17 cellular contexts compared by ENCODE assay signal in genomic region chr1:80448081-80448480, GRCh38.
A peak's percentile ranks its signal among the peaks of the same experiment; 100 is the strongest.
DNase-seq lines count a peak whose midpoint lies in the region; ATAC-seq and TF ChIP-seq lines count a peak whose summit lies in the region.
"Had no signal": no experiment of that assay in that cellular context is flagged by ENCODE, and none has a peak within 500 bp of the region (broad histone marks: within the 10 kb centered on the region; RNA-seq: fewer than 3 reads in every experiment).

No MANE protein-coding gene starts in this region.

- CTCF ChIA-PET in activated CD4-positive, alpha-beta T cell treated with anti-CD3 and anti-CD28 coated beads for 36 hours (lab: Charles Lee): no interaction called here

- intact Hi-C loops in transverse colon (cut with DNase I; ENCODE audit: low total_unique reads): no loop called here
- intact Hi-C loops in activated CD4-positive, alpha-beta T cell treated with anti-CD3 and anti-CD28 coated beads for 36 hours (cut with DNase I, micrococcal nuclease): no loop called here

- no peak for TF ChIP-seq POLR2A in transverse colon (IDR thresholded peaks at IDR 0.05)

- H3K27ac Mint-ChIP-seq in activated CD4-positive, alpha-beta T cell treated with anti-CD3 and anti-CD28 coated beads for 36 hours: no peak overlapping the region
- H3K27ac Mint-ChIP-seq: CD8-positive, alpha-beta memory T cell; HFFc6 had no signal

- no peaks in the 10 kb centered on the region for H3K36me3 ChIP-seq in transverse colon
- H3K36me3 ChIP-seq: BLaER1 treated with 17β-estradiol and CSF1 and Interleukin-3, amounts not matched to agents 10 nM and 100 nM had no signal

- no peak for TF ChIP-seq CTCF in astrocyte of the spinal cord (IDR thresholded peaks at IDR 0.05; ENCODE audit: low read depth, low read length)
- no peak for TF ChIP-seq CTCF in fibroblast of the aortic adventitia (IDR thresholded peaks at IDR 0.05; ENCODE audit: insufficient read depth, low read length)
- no peak for TF ChIP-seq CTCF in transverse colon (IDR thresholded peaks at IDR 0.05)

- H3K36me3 Mint-ChIP-seq in activated CD4-positive, alpha-beta T cell treated with anti-CD3 and anti-CD28 coated beads for 36 hours (ENCODE audit: low read depth): no peaks in the 10 kb centered on the region
- H3K36me3 Mint-ChIP-seq: CD8-positive, alpha-beta memory T cell had no signal

- H3K4me1 Mint-ChIP-seq in activated CD4-positive, alpha-beta T cell treated with anti-CD3 and anti-CD28 coated beads for 36 hours: no peaks in the 10 kb centered on the region
- H3K4me1 Mint-ChIP-seq: CD8-positive, alpha-beta memory T cell had no signal

- 36 to 65% methylated on average over 5 of the region's 5 CpGs for WGBS in transverse colon (ENCODE audit: low coverage in 1 of 2), 2 donors

- DNase-seq in GM04503 (ENCODE audit: low read depth): peak; percentile 54
- DNase-seq in astrocyte of the spinal cord (ENCODE audit: low read depth, low spot score): peak; percentile 22
- peak; percentile 2 for DNase-seq in fibroblast of the aortic adventitia (ENCODE audit: low read depth)
- DNase-seq in transverse colon: no peak
- no peak for DNase-seq in activated CD4-positive, alpha-beta T cell treated with anti-CD3 and anti-CD28 coated beads for 36 hours
- no peak for DNase-seq in activated naive CD4-positive, alpha-beta T cell treated with anti-CD3 and anti-CD28 coated beads, Interleukin-2, amount 50 U/mL, for 16 hours
- DNase-seq: CD8-positive, alpha-beta memory T cell; DMS79 treated with DMSO at 0.1 percent for 48 hours; GDM1; HFFc6; NCI-H1048; NCI-H2081 treated with DMSO at 0.1 percent for 48 hours; NCI-H2227 treated with DMSO at 0.1 percent for 48 hours; NCI-H524 treated with DMSO at 0.1 percent for 48 hours had no signal

- H3K9me3 Mint-ChIP-seq in activated CD4-positive, alpha-beta T cell treated with anti-CD3 and anti-CD28 coated beads for 36 hours (ENCODE audit: low read depth): peaks cover 2% of the 10 kb centered on the region

- H3K4me3 ChIP-seq in astrocyte of the spinal cord (ENCODE audit: low read depth, low read length) (no peak overlapping the region), fibroblast of the aortic adventitia (ENCODE audit: low read depth, low read length) (no peak overlapping the region), transverse colon (no peak overlapping the region)
- H3K4me3 ChIP-seq: BLaER1 treated with 17β-estradiol and CSF1 and Interleukin-3, amounts not matched to agents 10 nM and 100 nM had no signal

- H3K27ac ChIP-seq in transverse colon: no peak overlapping the region
- H3K27ac ChIP-seq: BLaER1 treated with 17β-estradiol and CSF1 and Interleukin-3, amounts not matched to agents 10 nM and 100 nM had no signal

- H3K27me3 ChIP-seq in transverse colon: no peaks in the 10 kb centered on the region
- H3K27me3 ChIP-seq: BLaER1 treated with 17β-estradiol and CSF1 and Interleukin-3, amounts not matched to agents 10 nM and 100 nM had no signal

- in situ Hi-C loops in astrocyte of the spinal cord (cut with HindIII; ENCODE audit: low sequenced_read_pairs) (no loop called here), transverse colon (cut with MboI; ENCODE audit: low pct_ligation_motif_present in 1 of 4, low pct_unique_long_range_greater_than_20kb in 1 of 4, low sequenced_read_pairs in 3 of 4) (no loop called here)

- no peak for ATAC-seq in GM19455 (IDR thresholded peaks at IDR 0.05; ENCODE audit: unreplicated experiment)
- ATAC-seq in activated CD4-positive, alpha-beta T cell treated with anti-CD3 and anti-CD28 coated beads for 36 hours: no peak
- ATAC-seq: Panc1 had no signal

- no peaks in the 10 kb centered on the region for H3K4me1 ChIP-seq in transverse colon

- no peaks in the 10 kb centered on the region for H3K27me3 Mint-ChIP-seq in activated CD4-positive, alpha-beta T cell treated with anti-CD3 and anti-CD28 coated beads for 36 hours
- H3K27me3 Mint-ChIP-seq: CD8-positive, alpha-beta memory T cell had no signal

- H3K4me3 Mint-ChIP-seq in activated CD4-positive, alpha-beta T cell treated with anti-CD3 and anti-CD28 coated beads for 36 hours: no peak overlapping the region
- H3K4me3 Mint-ChIP-seq: CD8-positive, alpha-beta memory T cell; HFFc6 had no signal

- H3K9me3 ChIP-seq in transverse colon: no peaks in the 10 kb centered on the region
- H3K9me3 ChIP-seq: BLaER1 treated with 17β-estradiol and CSF1 and Interleukin-3, amounts not matched to agents 10 nM and 100 nM had no signal

- POLR2A ChIA-PET in activated CD4-positive, alpha-beta T cell treated with anti-CD3 and anti-CD28 coated beads for 36 hours (lab: Charles Lee): no interaction called here

- TF ChIP-seq EP300 in transverse colon (IDR thresholded peaks at IDR 0.05; ENCODE audit: low read depth): no peak

Comparison
In these comparisons a context has a peak if more than half of its experiments do, and no peak if none do; other contexts are left out.
1. DNase-seq: peak in GM04503 (single experiment), astrocyte of the spinal cord (single experiment) and fibroblast of the aortic adventitia (single experiment); none in transverse colon (single experiment), activated CD4-positive, alpha-beta T cell treated with anti-CD3 and anti-CD28 coated beads for 36 hours (single experiment) and activated naive CD4-positive, alpha-beta T cell treated with anti-CD3 and anti-CD28 coated beads, Interleukin-2, amount 50 U/mL, for 16 hours (single experiment).